ENCODE assay signal across 20 cellular contexts in the genomic region with DNA sequence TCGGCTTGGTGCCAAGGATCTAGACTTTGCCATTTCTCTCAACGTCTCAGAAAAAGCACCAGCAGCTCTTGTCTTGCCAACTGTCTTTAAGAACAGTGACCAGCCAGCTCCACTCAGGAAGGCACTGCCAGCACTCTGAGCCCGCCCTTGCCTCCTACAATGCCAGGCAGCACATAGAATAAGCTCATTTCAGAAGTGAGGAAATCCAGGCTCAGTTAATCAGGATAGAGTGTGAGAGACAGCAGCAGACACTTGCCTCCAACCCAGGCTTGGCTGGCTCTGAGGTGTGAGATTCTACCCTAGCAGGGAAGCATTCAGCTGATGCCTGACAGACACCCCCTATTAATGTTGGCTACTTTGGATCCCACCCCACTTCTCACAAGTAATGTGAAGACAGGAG. TPM values are rescaled to one million over a fixed set of nuclear protein-coding genes. Genes with fewer than 3 reads are reported as not detected.
DNase-seq lines count a peak whose midpoint lies in the region; ATAC-seq and TF ChIP-seq lines count a peak whose summit lies in the region.
"Had no signal": no experiment of that assay in that cellular context is flagged by ENCODE, and none has a peak within 500 bp of the region (broad histone marks: within the 10 kb centered on the region; RNA-seq: fewer than 3 reads in every experiment).

No MANE protein-coding gene starts in this region.

- no peak for TF ChIP-seq POLR2A in breast epithelium (IDR thresholded peaks at IDR 0.05)
- TF ChIP-seq POLR2A in erythroblast (IDR thresholded peaks at IDR 0.05; ENCODE audit: low read length) = no peak

- intact Hi-C loops in Right ventricle myocardium superior (cut with DNase I) (no loop called here), breast epithelium (cut with DNase I; ENCODE audit: low total_unique reads) (no loop called here)

- peak; percentile 13 for DNase-seq in cerebellar cortex (ENCODE audit: low spot score)
- peak; percentile 58 for DNase-seq in Right ventricle myocardium superior
- DNase-seq in right atrium auricular region (ENCODE audit: low spot score) = no peak
- no peak for DNase-seq in substantia nigra (lab: John Stamatoyannopoulos, UW)
- no peak for DNase-seq in breast epithelium (ENCODE audit: low spot score in 2 of 2)
- no peak for DNase-seq in stimulated activated CD4-positive, alpha-beta T cell treated with anti-CD3 and anti-CD28 coated beads, Interleukin-2, amount 100 ng/mL, for 48 hours
- DNase-seq in SHP77 (lab: John Stamatoyannopoulos, UW) = no peak
- no peak for DNase-seq in erythroblast (lab: John Stamatoyannopoulos, UW)
- DNase-seq: CD4-positive, CD25-positive, alpha-beta regulatory T cell; DMS79; KBM-7; MM.1S; NCI-H1092; NCI-H1436; NCI-H187 treated with DMSO at 0.1 percent for 48 hours; NCI-H2107; NCI-H510A; NK-92 treated with Interleukin-12 subunit alpha and Interleukin-12 subunit beta, amount 100 ng/mL, for 24 hours had no signal

- H3K27ac ChIP-seq in right atrium auricular region (peak overlapping the region; percentile 47 to 80), substantia nigra (ENCODE audit: low read depth, low read length, poor library complexity, severe bottlenecking) (peak overlapping the region; percentile 78), breast epithelium (no peak overlapping the region)
- H3K27ac ChIP-seq: SJSA1 had no signal

- TF ChIP-seq CTCF in right atrium auricular region (IDR thresholded peaks at IDR 0.05) (no peak), breast epithelium (IDR thresholded peaks at IDR 0.05) (no peak)

- H3K27me3 ChIP-seq in right atrium auricular region (no peaks in the 10 kb centered on the region), breast epithelium (peaks cover 6 to 24% of the 10 kb centered on the region in 2 donors)

- peak; percentile 78 for ATAC-seq in Right ventricle myocardium superior (ENCODE audit: poor library complexity)
- ATAC-seq: Panc1 had no signal

- H3K36me3 ChIP-seq in right atrium auricular region (no peaks in the 10 kb centered on the region), breast epithelium (no peaks in the 10 kb centered on the region)
- H3K36me3 ChIP-seq: SJSA1 had no signal

- H3K4me3 ChIP-seq in right atrium auricular region (no peak overlapping the region), breast epithelium (no peak overlapping the region)
- H3K4me3 ChIP-seq: SJSA1 had no signal

- H3K4me1 ChIP-seq in right atrium auricular region (peaks cover 0 to 20% of the 10 kb centered on the region in 2 donors), breast epithelium (no peaks in the 10 kb centered on the region)
- H3K4me1 ChIP-seq: SJSA1 had no signal

- no peaks in the 10 kb centered on the region for H3K9me3 ChIP-seq in right atrium auricular region
- H3K9me3 ChIP-seq in breast epithelium = no peaks in the 10 kb centered on the region
- H3K9me3 ChIP-seq: SJSA1 had no signal

RNA-seq across cellular contexts. Expression of a gene that starts 4.3 kb away (rescaled TPM):
- total RNA-seq in Right ventricle myocardium superior (11.5 TPM), right atrium auricular region (10 to 100 TPM; 21.7 to 38.1 TPM), breast epithelium (under 1 TPM; under 0.01 to 0.48 (median 0.15) TPM)
- total RNA-seq: CD4-positive, CD25-positive, alpha-beta regulatory T cell; SJSA1 had no signal

Comparison
In these comparisons a context has a peak if more than half of its experiments do, and no peak if none do; other contexts are left out.
1. DNase-seq: peak in cerebellar cortex (single experiment) and Right ventricle myocardium superior (single experiment); none in right atrium auricular region (single experiment), substantia nigra (0 of 49), breast epithelium (0 of 2), stimulated activated CD4-positive, alpha-beta T cell treated with anti-CD3 and anti-CD28 coated beads, Interleukin-2, amount 100 ng/mL, for 48 hours (0 of 2), SHP77 (0 of 2) and erythroblast (0 of 2).
2. H3K27ac ChIP-seq: peak in right atrium auricular region (2 of 2) and substantia nigra (single experiment); none in breast epithelium (0 of 2).